1 cellular context compared by ENCODE assay signal in genomic region chr7:974820-975681, GRCh38.
TF ChIP-seq lines count a peak whose summit lies in the region.

Gene COX19, minus strand, starts transcription at chr7:975549. Its CDS starts 40 bp downstream, at chr7:975509.

TF ChIP-seq in HepG2, 621 proteins besides CTCF, POLR2A, EP300 and RAD21 (continued from another document and continues in another):
- TF ChIP-seq IKZF4 (CRISPR knock-in tag; IDR thresholded peaks at IDR 0.05; ENCODE audit: borderline replicate concordance, low read depth, not compliant biosample characterization) (peak; percentile 27), HMG20A (CRISPR knock-in tag; IDR thresholded peaks at IDR 0.05; ENCODE audit: borderline replicate concordance) (0 out of 2 replicates have a peak, but pooled peaks have one; percentile 7), HIC2 (CRISPR knock-in tag; IDR thresholded peaks at IDR 0.05; ENCODE audit: low read depth) (peak; percentile 62), UBTF (CRISPR knock-in tag; IDR thresholded peaks at IDR 0.05) (peak; percentile 83), ZFYVE20 (CRISPR knock-in tag; IDR thresholded peaks at IDR 0.05; ENCODE audit: borderline replicate concordance, low read depth) (0 out of 2 replicates have a peak, but pooled peaks have one; percentile 75), RBFOX2 (IDR thresholded peaks at IDR 0.05; ENCODE audit: low read depth, low read length) (peak; percentile 97), ZNF598 (CRISPR knock-in tag; IDR thresholded peaks at IDR 0.05; ENCODE audit: borderline replicate concordance) (peak; percentile 39; the same call in 1 of the 2 replicates), CREB1 (IDR thresholded peaks at IDR 0.05) (peak; percentile 68), CREB1 (CRISPR knock-in tag; IDR thresholded peaks at IDR 0.05) (no peak), RARA (CRISPR knock-in tag; IDR thresholded peaks at IDR 0.05) (peak; percentile 19; the same call in 1 of the 2 replicates), ZNF224 (CRISPR knock-in tag; IDR thresholded peaks at IDR 0.05) (no peak), ZNF121 (CRISPR knock-in tag; IDR thresholded peaks at IDR 0.05) (0 out of 2 replicates have a peak, but pooled peaks have one; percentile 21), KLF11 (CRISPR knock-in tag; IDR thresholded peaks at IDR 0.05) (peak; percentile 32; the same call in 1 of the 2 replicates), IRF2 (CRISPR knock-in tag; IDR thresholded peaks at IDR 0.05) (peak; percentile 36), TFE3 (CRISPR knock-in tag; IDR thresholded peaks at IDR 0.05) (0 out of 2 replicates have a peak, but pooled peaks have one; percentile 29), RNF2 (conservative IDR thresholded peaks at IDR 0.05; ENCODE audit: low read depth) (0 out of 2 replicates have a peak, but pooled peaks have one; percentile 26), ZNF574 (CRISPR knock-in tag; IDR thresholded peaks at IDR 0.05) (peak; percentile 84), FOXJ3 (CRISPR knock-in tag; IDR thresholded peaks at IDR 0.05; ENCODE audit: borderline replicate concordance) (peak; percentile 45; the same call in 1 of the 2 replicates), GATA4 (IDR thresholded peaks at IDR 0.05; ENCODE audit: borderline replicate concordance, low read depth) (no peak), REST (IDR thresholded peaks at IDR 0.05; ENCODE audit: borderline replicate concordance in 1 of 2, low read depth in 1 of 2, low read length in 2 of 2) (peak in 1 of 2 experiments; percentile 26; a peak in 1 of 4 replicates), ATM (IDR thresholded peaks at IDR 0.05; ENCODE audit: borderline replicate concordance) (no peak), RERE (CRISPR knock-in tag; IDR thresholded peaks at IDR 0.05; ENCODE audit: low read depth) (peak; percentile 54; the same call in 1 of the 2 replicates), MXD3 (CRISPR knock-in tag; IDR thresholded peaks at IDR 0.05) (peak; percentile 74), KAT8 (CRISPR knock-in tag; IDR thresholded peaks at IDR 0.05) (peak; percentile 77), TCF12 (IDR thresholded peaks at IDR 0.05) (no peak), TCF12 (CRISPR knock-in tag; IDR thresholded peaks at IDR 0.05) (0 out of 2 replicates have a peak, but pooled peaks have one; percentile 71), MEIS1 (CRISPR knock-in tag; IDR thresholded peaks at IDR 0.05; ENCODE audit: borderline replicate concordance) (peak; percentile 38; the same call in 1 of the 2 replicates), KMT2A (CRISPR knock-in tag; IDR thresholded peaks at IDR 0.05) (peak; percentile 82), SP5 (CRISPR knock-in tag; IDR thresholded peaks at IDR 0.05; ENCODE audit: borderline replicate concordance, low read depth) (peak; percentile 60), SNAPC2 (CRISPR knock-in tag; IDR thresholded peaks at IDR 0.05) (no peak), JUNB (CRISPR knock-in tag; IDR thresholded peaks at IDR 0.05; ENCODE audit: borderline replicate concordance) (peak; percentile 48; the same call in 1 of the 2 replicates), MYC (CRISPR knock-in tag; IDR thresholded peaks at IDR 0.05; ENCODE audit: borderline replicate concordance) (peak; percentile 73), ZNF30 (CRISPR knock-in tag; IDR thresholded peaks at IDR 0.05) (0 out of 2 replicates have a peak, but pooled peaks have one; percentile 48), HNRNPK (IDR thresholded peaks at IDR 0.05; ENCODE audit: low read depth, low read length, poor library complexity, severe bottlenecking) (peak; percentile 32), HDAC2 (CRISPR knock-in tag; IDR thresholded peaks at IDR 0.05) (0 out of 2 replicates have a peak, but pooled peaks have one; percentile 13), RAD51 (IDR thresholded peaks at IDR 0.05; ENCODE audit: borderline replicate concordance) (no peak), FOXK2 (IDR thresholded peaks at IDR 0.05) (no peak), ZNF281 (CRISPR knock-in tag; IDR thresholded peaks at IDR 0.05; ENCODE audit: borderline replicate concordance) (0 out of 2 replicates have a peak, but pooled peaks have one; percentile 26)
